Comparison of ENCODE assay signal across 29 cellular contexts in the genomic region with DNA sequence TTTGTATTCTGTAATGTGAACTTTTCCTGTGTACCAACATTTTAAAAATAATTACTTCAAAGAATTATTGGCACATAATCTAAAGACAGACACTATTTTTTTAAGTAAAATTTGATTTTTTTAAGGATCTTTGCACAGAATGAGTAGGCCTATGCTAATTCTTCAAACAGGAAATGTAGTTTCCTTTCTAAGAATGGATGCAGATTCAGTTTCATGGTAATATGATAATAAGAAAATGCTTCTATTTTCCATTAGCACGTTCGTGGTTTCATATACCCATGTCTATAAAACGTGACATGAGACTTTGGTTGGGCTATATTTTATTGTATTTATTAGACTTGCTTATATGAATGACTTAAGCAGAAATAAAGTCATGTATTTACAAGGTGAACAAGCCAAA.
"Had no signal": no experiment of that assay in that cellular context is flagged by ENCODE, and none has a peak within 500 bp of the region (broad histone marks: within the 10 kb centered on the region; RNA-seq: fewer than 3 reads in every experiment).

No MANE protein-coding gene starts in this region.

- H3K27me3 ChIP-seq: adrenal gland, body of pancreas had no signal

- H3K4me3 ChIP-seq: adrenal gland, body of pancreas had no signal

- H3K9me3 ChIP-seq: adrenal gland, body of pancreas had no signal

- H3K27ac ChIP-seq: adrenal gland, body of pancreas, WERI-Rb-1 had no signal

- H3K36me3 ChIP-seq: adrenal gland, WERI-Rb-1 had no signal

- DNase-seq: activated B cell treated with CpG ODN at 0.5 μM for 24 hours; activated CD4-positive, alpha-beta memory T cell treated with anti-CD3 and anti-CD28 coated beads, Interleukin-2, amount 10 ng/mL, durations not matched to agents 7 days and 5 days; activated CD4-positive, alpha-beta T cell treated with anti-CD3 and anti-CD28 coated beads for 1 hour; activated CD4-positive, alpha-beta T cell treated with anti-CD3 and anti-CD28 coated beads for 4 hours; activated CD4-positive, alpha-beta T cell treated with anti-CD3 and anti-CD28 coated beads, Interleukin-2, amount 10 ng/mL, durations not matched to agents 7 days and 5 days; activated CD4-positive, alpha-beta T cell treated with anti-CD3 and anti-CD28 coated beads, Interleukin-2, amount 50 U/mL, for 4 hours; activated CD8-positive, alpha-beta memory T cell treated with anti-CD3 and anti-CD28 coated beads, Interleukin-2, amount 50 U/mL, for 48 hours; activated gamma-delta T cell; activated naive CD4-positive, alpha-beta T cell; activated naive CD4-positive, alpha-beta T cell treated with anti-CD3 and anti-CD28 coated beads, Interleukin-2, amount 10 ng/mL, durations not matched to agents 7 days and 5 days; activated naive CD8-positive, alpha-beta T cell treated with anti-CD3 and anti-CD28 coated beads, Interleukin-2, amount 50 U/mL, for 24 hours; activated T-cell treated with anti-CD3 and anti-CD28 coated beads for 4 hours; activated T-cell treated with anti-CD3 and anti-CD28 coated beads, Interleukin-2, amount 50 U/mL, for 24 hours; activated T-cell treated with anti-CD3 and anti-CD28 coated beads, Interleukin-2, amount 50 U/mL, for 72 hours; adrenal gland; amygdala; aorta; body of pancreas; caudate nucleus; cortex of kidney; effector CD8-positive, alpha-beta T cell; foreskin fibroblast; head of caudate nucleus; hippocampal formation; T-helper 17 cell; T1000; WERI-Rb-1 had no signal

- ATAC-seq: activated naive CD4-positive, alpha-beta T cell treated with anti-CD3 and anti-CD28 coated beads, Interleukin-2, amount 50 U/mL, for 72 hours; activated naive CD8-positive, alpha-beta T cell treated with anti-CD3 and anti-CD28 coated beads, Interleukin-2, amount 50 U/mL, for 24 hours; activated T-cell treated with anti-CD3 and anti-CD28 coated beads, Interleukin-2, amount 50 U/mL, for 72 hours; body of pancreas; esophagus mucosa; T-helper 17 cell had no signal

- H3K4me1 ChIP-seq: adrenal gland, body of pancreas had no signal
